15 cellular contexts compared by ENCODE assay signal in genomic region chr17:67401598-67402504, GRCh38. TPM values are rescaled to one million over a fixed set of nuclear protein-coding genes. Genes with fewer than 3 reads are reported as not detected.
DNase-seq lines count a peak whose midpoint lies in the region; ATAC-seq and TF ChIP-seq lines count a peak whose summit lies in the region.
"Had no signal": no experiment of that assay in that cellular context is flagged by ENCODE, and none has a peak within 500 bp of the region (broad histone marks: within the 10 kb centered on the region; RNA-seq: fewer than 3 reads in every experiment).

No MANE protein-coding gene starts in this region.

- H3K27ac ChIP-seq in CD4-positive, alpha-beta T cell (ENCODE audit: low read depth, low read length) = peak overlapping the region; percentile 77
- peak overlapping the region; percentile 72 for H3K27ac ChIP-seq in HL-60 (replicated peaks)
- no peak overlapping the region for H3K27ac ChIP-seq in lower lobe of right lung
- no peak overlapping the region for H3K27ac ChIP-seq in substantia nigra (ENCODE audit: low read depth, low read length, poor library complexity, severe bottlenecking)
- H3K27ac ChIP-seq: C4-2B, coronary artery, thyroid gland had no signal

- POLR2A ChIA-PET in CD4-positive, alpha-beta T cell (lab: Charles Lee) = interaction anchor here (1.0 to 1.9 kb wide), 6 partner anchors 23 to 74 kb away, joined by 3 to 10 read pairs (median 6); no protein-coding TSS in a partner anchor

- H3K4me1 ChIP-seq in lower lobe of right lung = peaks cover 22% of the 10 kb centered on the region

- H3K9me3 ChIP-seq in CD4-positive, alpha-beta T cell (ENCODE audit: control insufficient read depth, low read length) = no peaks in the 10 kb centered on the region
- no peaks in the 10 kb centered on the region for H3K9me3 ChIP-seq in lower lobe of right lung
- H3K9me3 ChIP-seq: thyroid gland had no signal

- no peak for TF ChIP-seq CTCF in CD4-positive, alpha-beta T cell (IDR thresholded peaks at IDR 0.05)
- TF ChIP-seq CTCF in HL-60 (IDR thresholded peaks at IDR 0.05; ENCODE audit: insufficient read depth, low read length) (no peak), lower lobe of right lung (IDR thresholded peaks at IDR 0.05) (no peak)

- H3K36me3 ChIP-seq in lower lobe of right lung = no peaks in the 10 kb centered on the region
- H3K36me3 ChIP-seq: thyroid gland had no signal

- intact Hi-C loops in CD4-positive, alpha-beta T cell (cut with DNase I, micrococcal nuclease) = loop anchor here in 1 of 2 experiments (2.0 to 5.0 kb wide), 2 partner anchors 17 to 35 kb away; no protein-coding TSS in a partner anchor
- intact Hi-C loops in lower lobe of right lung (cut with DNase I) = no loop called here

- no peaks in the 10 kb centered on the region for H3K27me3 ChIP-seq in CD4-positive, alpha-beta T cell (ENCODE audit: control insufficient read depth, insufficient read depth, low read length)
- H3K27me3 ChIP-seq in HL-60 (ENCODE audit: insufficient read depth, poor library complexity, severe bottlenecking) (no peaks in the 10 kb centered on the region), lower lobe of right lung (ENCODE audit: low read depth) (no peaks in the 10 kb centered on the region)
- H3K27me3 ChIP-seq: thyroid gland had no signal

- H3K9me3 Mint-ChIP-seq in CD4-positive, alpha-beta T cell = peaks cover 3% of the 10 kb centered on the region
- H3K9me3 Mint-ChIP-seq in activated T-cell treated with anti-CD3 and anti-CD28 coated beads, Interleukin-2, amount 50 U/mL, for 72 hours = no peaks in the 10 kb centered on the region

- peaks cover 79% of the 10 kb centered on the region for H3K4me1 Mint-ChIP-seq in CD4-positive, alpha-beta T cell (ENCODE audit: low read depth)
- peaks cover 90% of the 10 kb centered on the region for H3K4me1 Mint-ChIP-seq in activated T-cell treated with anti-CD3 and anti-CD28 coated beads, Interleukin-2, amount 50 U/mL, for 72 hours (ENCODE audit: low read depth)

- peak overlapping the region; percentile 99 for H3K27ac Mint-ChIP-seq in CD4-positive, alpha-beta T cell
- peak overlapping the region; percentile 98 for H3K27ac Mint-ChIP-seq in activated T-cell treated with anti-CD3 and anti-CD28 coated beads, Interleukin-2, amount 50 U/mL, for 72 hours

- peaks cover 29% of the 10 kb centered on the region for H3K36me3 Mint-ChIP-seq in CD4-positive, alpha-beta T cell (ENCODE audit: low read depth)
- peaks cover 3% of the 10 kb centered on the region in 2 donors for H3K36me3 Mint-ChIP-seq in activated T-cell treated with anti-CD3 and anti-CD28 coated beads, Interleukin-2, amount 50 U/mL, for 72 hours (ENCODE audit: insufficient read depth in 2 of 2)

- ATAC-seq in CD4-positive, alpha-beta T cell (ENCODE audit: poor library complexity) = no peak
- peak in 1 of 2 donors; percentile 26 for ATAC-seq in activated T-cell treated with anti-CD3 and anti-CD28 coated beads, Interleukin-2, amount 50 U/mL, for 72 hours (replicated peaks in 1 of 2)
- ATAC-seq in lower lobe of right lung = peak; percentile 47 to 63

- CTCF ChIA-PET in CD4-positive, alpha-beta T cell (lab: Charles Lee) = interaction anchor here (1.4 kb wide), 1 partner anchor 22 kb away, joined by 3 read pairs; no protein-coding TSS in a partner anchor

- no peak overlapping the region for H3K4me3 ChIP-seq in HL-60 (replicated peaks; ENCODE audit: insufficient read depth, low read length)
- H3K4me3 ChIP-seq in lower lobe of right lung = no peak overlapping the region
- H3K4me3 ChIP-seq: coronary artery, thyroid gland had no signal

- no peaks in the 10 kb centered on the region for H3K27me3 Mint-ChIP-seq in CD4-positive, alpha-beta T cell
- no peaks in the 10 kb centered on the region for H3K27me3 Mint-ChIP-seq in activated T-cell treated with anti-CD3 and anti-CD28 coated beads, Interleukin-2, amount 50 U/mL, for 72 hours (ENCODE audit: low read depth)

- H3K4me3 Mint-ChIP-seq in CD4-positive, alpha-beta T cell = peak overlapping the region; percentile 85
- H3K4me3 Mint-ChIP-seq in activated T-cell treated with anti-CD3 and anti-CD28 coated beads, Interleukin-2, amount 50 U/mL, for 72 hours = peak overlapping the region; percentile 81 to 96

- DNase-seq in CD4-positive, alpha-beta T cell = no peak
- DNase-seq in HL-60 (ENCODE audit: low read depth in 1 of 2, low spot score in 1 of 2) (peak; percentile 87 to 93), lower lobe of right lung (no peak), substantia nigra (lab: John Stamatoyannopoulos, UW) (no peak), kidney tubule cell (ENCODE audit: low spot score) (no peak), NCI-H1694 (lab: John Stamatoyannopoulos, UW) (no peak), NCI-H1092 (lab: John Stamatoyannopoulos, UW) (no peak)
- no peak for DNase-seq in activated T-cell treated with anti-CD3 and anti-CD28 coated beads, Interleukin-2, amount 50 U/mL, for 72 hours
- DNase-seq: EL, NCI-H2107, NCI-H774, SHP77 treated with DMSO at 0.1 percent for 48 hours, thyroid gland had no signal

RNA-seq across cellular contexts. Expression of gene PITPNC1, which starts 24.8 kb away (rescaled TPM):
- total RNA-seq in CD4-positive, alpha-beta T cell = 10 to 100 TPM; 80.2 to 83.4 TPM
- 100 to 1,000 TPM in 1 of 2 donors, 10 to 100 TPM in 1; 79.5 to 109 TPM for total RNA-seq in activated T-cell treated with anti-CD3 and anti-CD28 coated beads, Interleukin-2, amount 50 U/mL, for 72 hours
- 23.7 TPM for total RNA-seq in lower lobe of right lung

RNA-seq across cellular contexts. Expression of gene PSMD12, which starts 35.5 kb away (rescaled TPM):
- total RNA-seq in CD4-positive, alpha-beta T cell = 10 to 100 TPM; 49.3 to 52.5 TPM
- total RNA-seq in activated T-cell treated with anti-CD3 and anti-CD28 coated beads, Interleukin-2, amount 50 U/mL, for 72 hours = 10 to 100 TPM; 60.3 to 75.2 TPM
- total RNA-seq in lower lobe of right lung = 41.3 TPM

Comparison
In these comparisons a context has a peak if more than half of its experiments do, and no peak if none do; other contexts are left out.
1. DNase-seq: peak in HL-60 (2 of 2); none in CD4-positive, alpha-beta T cell (0 of 10), activated T-cell treated with anti-CD3 and anti-CD28 coated beads, Interleukin-2, amount 50 U/mL, for 72 hours (0 of 2), lower lobe of right lung (single experiment), substantia nigra (0 of 49), kidney tubule cell (single experiment), NCI-H1694 (single experiment) and NCI-H1092 (single experiment).
2. H3K27ac ChIP-seq: peak in CD4-positive, alpha-beta T cell (single experiment) and HL-60 (single experiment); none in lower lobe of right lung (single experiment) and substantia nigra (single experiment).